In the genomic region with DNA sequence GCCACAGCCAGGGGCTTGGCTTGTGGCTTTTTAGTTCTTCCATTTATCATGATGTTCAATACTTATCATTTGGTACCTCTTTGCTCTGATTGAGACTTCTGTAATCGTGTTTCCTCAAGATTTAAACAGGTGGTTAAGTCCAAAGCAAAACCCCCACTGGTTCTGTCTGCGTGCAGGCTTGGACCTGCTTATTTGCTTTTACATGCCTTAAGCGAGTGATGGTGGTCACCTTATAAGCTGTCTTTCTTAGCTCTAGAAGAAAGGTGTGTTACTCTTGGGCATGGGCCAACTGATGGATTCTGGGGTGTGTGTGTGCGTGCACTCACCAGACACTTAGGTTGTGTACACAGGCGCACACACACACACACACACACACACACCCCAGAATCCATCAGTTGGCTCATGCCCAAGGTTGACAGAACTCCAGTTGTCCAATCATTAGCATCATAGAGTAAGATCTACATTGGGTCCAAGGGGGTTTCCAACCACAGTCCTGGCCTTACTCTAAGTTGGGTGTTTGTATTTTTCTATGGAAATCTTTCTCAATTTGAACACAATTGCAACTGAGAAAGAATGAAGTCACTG, we compare ENCODE assay signal across 13 cellular contexts. TPM values are rescaled to one million over a fixed set of nuclear protein-coding genes. Genes with fewer than 3 reads are reported as not detected.
DNase-seq lines count a peak whose midpoint lies in the region; ATAC-seq and TF ChIP-seq lines count a peak whose summit lies in the region.
"Had no signal": no experiment of that assay in that cellular context is flagged by ENCODE, and none has a peak within 500 bp of the region (broad histone marks: within the 10 kb centered on the region; RNA-seq: fewer than 3 reads in every experiment).

No MANE protein-coding gene starts in this region.

- peaks cover 22% of the 10 kb centered on the region for H3K4me1 Mint-ChIP-seq in activated T-cell treated with anti-CD3 and anti-CD28 coated beads, Interleukin-2, amount 50 U/mL, for 72 hours (ENCODE audit: low read depth)

- no peaks in the 10 kb centered on the region for H3K9me3 Mint-ChIP-seq in activated T-cell treated with anti-CD3 and anti-CD28 coated beads, Interleukin-2, amount 50 U/mL, for 72 hours

- H3K27ac ChIP-seq in lung (ENCODE audit: low read depth in 1 of 2, low read length in 1 of 2), result peak overlapping the region in 1 of 2 donors; percentile 99
- H3K27ac ChIP-seq in stomach smooth muscle (ENCODE audit: low read length), result peak overlapping the region; percentile 71
- H3K27ac ChIP-seq in ascending aorta, result no peak overlapping the region
- H3K27ac ChIP-seq: SJSA1 had no signal

- 69 to 84% methylated on average over 5 of the region's 5 CpGs for WGBS in lung, 2 donors

- intact Hi-C loops in ascending aorta (cut with DNase I), result no loop called here
- intact Hi-C loops in posterior vena cava (cut with DNase I), result no loop called here

- DNase-seq in activated T-cell treated with anti-CD3 and anti-CD28 coated beads, Interleukin-2, amount 50 U/mL, for 72 hours, result no peak
- DNase-seq in activated T-cell treated with anti-CD3 and anti-CD28 coated beads for 4 hours, result no peak
- no peak for DNase-seq in adipocyte (ENCODE audit: low read depth)
- no peak for DNase-seq in lung (ENCODE audit: low spot score)
- no peak for DNase-seq in ascending aorta (ENCODE audit: low spot score in 2 of 2)
- DNase-seq in posterior vena cava (ENCODE audit: low spot score), result no peak
- DNase-seq in DMS53 treated with DMSO at 0.1 percent for 48 hours (lab: John Stamatoyannopoulos, UW; ENCODE audit: unreplicated experiment), result no peak
- DNase-seq: head of caudate nucleus, NCI-H1436, NCI-H69, thyroid gland had no signal

- peak overlapping the region; percentile 34 to 45 for H3K4me3 Mint-ChIP-seq in activated T-cell treated with anti-CD3 and anti-CD28 coated beads, Interleukin-2, amount 50 U/mL, for 72 hours

- peaks cover 21% of the 10 kb centered on the region for H3K27me3 Mint-ChIP-seq in activated T-cell treated with anti-CD3 and anti-CD28 coated beads, Interleukin-2, amount 50 U/mL, for 72 hours (ENCODE audit: low read depth)

- H3K4me3 ChIP-seq in adipocyte (ENCODE audit: low read length) (peak overlapping the region; percentile 78), lung (peak overlapping the region; percentile 36), stomach smooth muscle (ENCODE audit: low read length in 2 of 2) (peak overlapping the region in 1 of 2 donors; percentile 82), ascending aorta (peak overlapping the region in 1 of 2 donors; percentile 67)
- H3K4me3 ChIP-seq: SJSA1 had no signal

- H3K9me3 ChIP-seq in adipocyte (ENCODE audit: control insufficient read depth, low read length) (no peaks in the 10 kb centered on the region), lung (ENCODE audit: control insufficient read depth in 2 of 2, insufficient read depth in 1 of 2, low read length in 1 of 2) (no peaks in the 10 kb centered on the region), stomach smooth muscle (ENCODE audit: control insufficient read depth in 2 of 2, low read length in 2 of 2) (no peaks in the 10 kb centered on the region), ascending aorta (no peaks in the 10 kb centered on the region)
- H3K9me3 ChIP-seq: SJSA1, thyroid gland had no signal

- no peak overlapping the region for H3K9ac ChIP-seq in adipocyte (ENCODE audit: low read length)
- no peak overlapping the region for H3K9ac ChIP-seq in stomach smooth muscle (ENCODE audit: low read length in 2 of 2)

- TF ChIP-seq CTCF in lung (IDR thresholded peaks at IDR 0.05; ENCODE audit: control extremely low read depth, extremely low read depth), result no peak
- no peak for TF ChIP-seq CTCF in ascending aorta (IDR thresholded peaks at IDR 0.05)

- H3K36me3 ChIP-seq in adipocyte (ENCODE audit: control insufficient read depth, insufficient read depth, low read length, severe bottlenecking), result no peaks in the 10 kb centered on the region
- H3K36me3 ChIP-seq in lung (ENCODE audit: control insufficient read depth in 2 of 2, insufficient read depth in 2 of 2, low read length in 2 of 2), result no peaks in the 10 kb centered on the region
- no peaks in the 10 kb centered on the region for H3K36me3 ChIP-seq in stomach smooth muscle (ENCODE audit: control insufficient read depth in 2 of 2, insufficient read depth in 2 of 2, low read length in 2 of 2)
- H3K36me3 ChIP-seq in ascending aorta, result no peaks in the 10 kb centered on the region
- H3K36me3 ChIP-seq: SJSA1, thyroid gland had no signal

- H3K27me3 ChIP-seq in adipocyte (replicated peaks; ENCODE audit: control insufficient read depth, insufficient read depth, low read length), result peaks cover 3% of the 10 kb centered on the region
- H3K27me3 ChIP-seq in lung (ENCODE audit: control insufficient read depth, insufficient read depth), result no peaks in the 10 kb centered on the region
- H3K27me3 ChIP-seq in stomach smooth muscle (ENCODE audit: control insufficient read depth in 1 of 2, insufficient read depth in 2 of 2, low read length in 2 of 2), result no peaks in the 10 kb centered on the region
- no peaks in the 10 kb centered on the region for H3K27me3 ChIP-seq in ascending aorta
- H3K27me3 ChIP-seq: thyroid gland had no signal

- H3K27ac Mint-ChIP-seq in activated T-cell treated with anti-CD3 and anti-CD28 coated beads, Interleukin-2, amount 50 U/mL, for 72 hours, result no peak overlapping the region

- no peaks in the 10 kb centered on the region for H3K36me3 Mint-ChIP-seq in activated T-cell treated with anti-CD3 and anti-CD28 coated beads, Interleukin-2, amount 50 U/mL, for 72 hours (ENCODE audit: insufficient read depth in 2 of 2)

- no peak for ATAC-seq in activated T-cell treated with anti-CD3 and anti-CD28 coated beads, Interleukin-2, amount 50 U/mL, for 72 hours (replicated peaks in 1 of 2)
- no peak for ATAC-seq in lung (ENCODE audit: insufficient read depth, low FRiP score)

- peaks cover 52% of the 10 kb centered on the region for H3K4me1 ChIP-seq in adipocyte (ENCODE audit: control insufficient read depth, insufficient read depth, low read length)
- H3K4me1 ChIP-seq in lung (ENCODE audit: control insufficient read depth in 2 of 2, insufficient read depth in 2 of 2, low read length in 2 of 2), result peaks cover 4 to 22% of the 10 kb centered on the region in 2 donors
- H3K4me1 ChIP-seq in stomach smooth muscle (ENCODE audit: control insufficient read depth, insufficient read depth, low read length), result peaks cover 52% of the 10 kb centered on the region
- peaks cover 0 to 7% of the 10 kb centered on the region in 2 donors for H3K4me1 ChIP-seq in ascending aorta

RNA-seq across cellular contexts. Expression of gene MYZAP, which starts 1.2 kb away (rescaled TPM):
- under 1 TPM in 1 of 2 donors, not detected in 1; 0.24 TPM for total RNA-seq in activated T-cell treated with anti-CD3 and anti-CD28 coated beads, Interleukin-2, amount 50 U/mL, for 72 hours
- total RNA-seq in lung (10 to 100 TPM in 1 of 2 donors, 1 to 10 TPM in 1; 6.9 to 36.9 TPM), ascending aorta (7.6 TPM), posterior vena cava (1 to 10 TPM; 6.2 to 8.4 TPM)
- 10 to 100 TPM in 1 of 2 donors, 1 to 10 TPM in 1; 9.0 to 14.2 TPM for polyA plus RNA-seq in lung
- total RNA-seq: SJSA1 had no signal
